Comparison of ENCODE assay signal across 8 cellular contexts in genomic region chr1:24672686-24673085, GRCh38. TPM values are rescaled to one million over a fixed set of nuclear protein-coding genes. Genes with fewer than 3 reads are reported as not detected.
DNase-seq lines count a peak whose midpoint lies in the region; ATAC-seq, FAIRE-seq and TF ChIP-seq lines count a peak whose summit lies in the region.
"Not testable (repeated sequence)": the region's sequence is repeated elsewhere in the genome, so short reads cannot be mapped to it uniquely, and the experiment has no call there.

No MANE protein-coding gene starts in this region.

- not testable (repeated sequence) for H3K4me1 ChIP-seq in KMS-11 (ENCODE audit: low read depth, poor library complexity, severe bottlenecking); GM12878 (ENCODE audit: control insufficient read depth, insufficient read depth, low read length)

- H3K36me3 ChIP-seq in KMS-11 (ENCODE audit: insufficient read depth) (peaks cover 28% of the 10 kb centered on the region), GM12878 (ENCODE audit: control insufficient read depth in 2 of 2, insufficient read depth in 2 of 2, low read length in 1 of 2) (peaks cover 20 to 37% of the 10 kb centered on the region in 2 experiments)

- TF ChIP-seq CTCF in Calu3 (IDR thresholded peaks at IDR 0.05; ENCODE audit: unreplicated experiment); KMS-11 (conservative IDR thresholded peaks at IDR 0.05; ENCODE audit: low read depth, low read length); GM12878 (IDR thresholded peaks at IDR 0.05 in 2 of 3, conservative IDR thresholded peaks at IDR 0.05 in 1 of 3; ENCODE audit: control insufficient read depth in 2 of 3, extremely low read depth in 1 of 3, insufficient read depth in 1 of 3, low read depth in 3 of 3, low read length in 3 of 3); mesothelial cell of epicardium (IDR thresholded peaks at IDR 0.05; ENCODE audit: unreplicated experiment): not testable (repeated sequence)

- H2AFZ ChIP-seq in KMS-11 (ENCODE audit: low read depth); GM12878 (ENCODE audit: control insufficient read depth, low read depth, low read length): not testable (repeated sequence)

- H3K4me2 ChIP-seq in KMS-11; GM12878 (ENCODE audit: control insufficient read depth, insufficient read depth): not testable (repeated sequence)

- in situ Hi-C loops in GM12878 (cut with MboI) = not testable (repeated sequence)

- TF ChIP-seq EP300 in GM12878 (IDR thresholded peaks at IDR 0.05; ENCODE audit: borderline replicate concordance in 1 of 2, control insufficient read depth in 1 of 2, low read depth in 2 of 2, low read length in 2 of 2) = not testable (repeated sequence)

- H3K9me3 ChIP-seq in T-helper 17 cell (ENCODE audit: control insufficient read depth, low read length, poor library complexity, severe bottlenecking); GM12878 (replicated peaks; ENCODE audit: control insufficient read depth, insufficient read depth, low read length): not testable (repeated sequence)

- CTCF ChIA-PET in Calu3 (lab: Charles Lee) = not testable (repeated sequence)
- CTCF ChIA-PET in GM12878 (lab: Yijun Ruan, JAX) = interaction anchor here (0.7 to 2.1 kb wide), 8 partner anchors 9 to 194 kb away, joined by 3 to 7 read pairs (median 4); no protein-coding TSS in a partner anchor

- not testable (repeated sequence) for H3K9me3 Mint-ChIP-seq in Calu3 (ENCODE audit: low read depth, unreplicated experiment); activated T-helper 1 cell treated with anti-CD3 and anti-CD28 coated beads, Interleukin-12 subunit alpha, Interleukin-12 subunit beta, Interleukin-2, Interleukin-4 antibody, amounts not matched to agents 30 ng/mL and 10 ng/mL and 1 ng/mL, durations not matched to agents 14 hours and 24 hours and 36 hours; mesothelial cell of epicardium; stimulated activated effector memory CD8-positive, alpha-beta T cell treated with anti-CD3 and anti-CD28 coated beads, Interleukin-12 subunit alpha, Interleukin-12 subunit beta, amount 100 ng/mL, for 72 hours

- H3K4me3 ChIP-seq in KMS-11 (IDR thresholded peaks at IDR 0.05; ENCODE audit: insufficient read depth, low read depth, low read length); GM12878: not testable (repeated sequence)

- DNase-seq in Calu3; T-helper 17 cell; activated T-helper 1 cell treated with anti-CD3 and anti-CD28 coated beads, Interleukin-12 subunit alpha, Interleukin-12 subunit beta, Interleukin-2, Interleukin-4 antibody, amounts not matched to agents 30 ng/mL and 10 ng/mL and 1 ng/mL, durations not matched to agents 14 hours and 24 hours and 36 hours (ENCODE audit: low spot score); GM12878 (ENCODE audit: low read depth, low spot score); mesothelial cell of epicardium (ENCODE audit: low spot score in 2 of 2, unreplicated experiment in 2 of 2); stimulated activated effector memory CD8-positive, alpha-beta T cell treated with anti-CD3 and anti-CD28 coated beads, Interleukin-12 subunit alpha, Interleukin-12 subunit beta, amount 100 ng/mL, for 72 hours (ENCODE audit: low spot score in 2 of 2): not testable (repeated sequence)
- DNase-seq in fibroblast of gingiva (ENCODE audit: low read depth) = peak; percentile 42

- not testable (repeated sequence) for H3K4me3 Mint-ChIP-seq in Calu3 (ENCODE audit: low read depth, unreplicated experiment); T-helper 17 cell; activated T-helper 1 cell treated with anti-CD3 and anti-CD28 coated beads, Interleukin-12 subunit alpha, Interleukin-12 subunit beta, Interleukin-2, Interleukin-4 antibody, amounts not matched to agents 30 ng/mL and 10 ng/mL and 1 ng/mL, durations not matched to agents 14 hours and 24 hours and 36 hours; mesothelial cell of epicardium; stimulated activated effector memory CD8-positive, alpha-beta T cell treated with anti-CD3 and anti-CD28 coated beads, Interleukin-12 subunit alpha, Interleukin-12 subunit beta, amount 100 ng/mL, for 72 hours

- TF ChIP-seq RAD21 in GM12878 (IDR thresholded peaks at IDR 0.05; ENCODE audit: insufficient read depth, low read depth, low read length) = not testable (repeated sequence)

- 8% methylated on average over 1 of the region's 1 CpG for WGBS in GM12878 (ENCODE audit: insufficient coverage, insufficient replicate concordance, low lambda C conversion rate, missing lambda C conversion rate)

- ATAC-seq in T-helper 17 cell; GM12878; stimulated activated effector memory CD8-positive, alpha-beta T cell treated with anti-CD3 and anti-CD28 coated beads, Interleukin-12 subunit alpha, Interleukin-12 subunit beta, amount 100 ng/mL, for 72 hours: not testable (repeated sequence)

- H4K20me1 ChIP-seq in KMS-11 (ENCODE audit: insufficient read depth); GM12878 (ENCODE audit: control insufficient read depth, insufficient read depth): not testable (repeated sequence)

- not testable (repeated sequence) for H3K27me3 ChIP-seq in KMS-11 (ENCODE audit: insufficient read depth, low read depth); GM12878 (replicated peaks in 1 of 2; ENCODE audit: control insufficient read depth in 2 of 2, insufficient read depth in 2 of 2, low read length in 1 of 2)

- H3K4me1 Mint-ChIP-seq in Calu3 (ENCODE audit: low read depth, unreplicated experiment); T-helper 17 cell; activated T-helper 1 cell treated with anti-CD3 and anti-CD28 coated beads, Interleukin-12 subunit alpha, Interleukin-12 subunit beta, Interleukin-2, Interleukin-4 antibody, amounts not matched to agents 30 ng/mL and 10 ng/mL and 1 ng/mL, durations not matched to agents 14 hours and 24 hours and 36 hours (ENCODE audit: low read depth); mesothelial cell of epicardium; stimulated activated effector memory CD8-positive, alpha-beta T cell treated with anti-CD3 and anti-CD28 coated beads, Interleukin-12 subunit alpha, Interleukin-12 subunit beta, amount 100 ng/mL, for 72 hours: not testable (repeated sequence)

- SMC1A ChIA-PET in GM12878 (lab: Charles Lee; ENCODE audit: uncharacterized antibody, unreplicated experiment) = interaction anchor here (0.7 to 1.0 kb wide), 5 partner anchors 11 to 159 kb away, joined by 3 to 4 read pairs (median 3); no protein-coding TSS in a partner anchor

- POLR2A ChIA-PET in GM12878 (lab: Charles Lee) = not testable (repeated sequence)

- not testable (repeated sequence) for TF ChIP-seq POLR2A in GM12878 (IDR thresholded peaks at IDR 0.05; ENCODE audit: low read depth, low read length)

- FAIRE-seq in GM12878 (lab: Jason Lieb, UNC) = not testable (repeated sequence)

- not testable (repeated sequence) for H3K27ac Mint-ChIP-seq in Calu3 (ENCODE audit: unreplicated experiment)
- H3K27ac Mint-ChIP-seq in T-helper 17 cell (peak overlapping the region; percentile 8), mesothelial cell of epicardium (peak overlapping the region; percentile 37)
- peak overlapping the region; percentile 55 for H3K27ac Mint-ChIP-seq in activated T-helper 1 cell treated with anti-CD3 and anti-CD28 coated beads, Interleukin-12 subunit alpha, Interleukin-12 subunit beta, Interleukin-2, Interleukin-4 antibody, amounts not matched to agents 30 ng/mL and 10 ng/mL and 1 ng/mL, durations not matched to agents 14 hours and 24 hours and 36 hours
- peak overlapping the region; percentile 68 for H3K27ac Mint-ChIP-seq in stimulated activated effector memory CD8-positive, alpha-beta T cell treated with anti-CD3 and anti-CD28 coated beads, Interleukin-12 subunit alpha, Interleukin-12 subunit beta, amount 100 ng/mL, for 72 hours

- H3K27ac ChIP-seq in KMS-11 = peak overlapping the region; percentile 25; the same call in 1 of the 2 replicates
- not testable (repeated sequence) for H3K27ac ChIP-seq in GM12878 (ENCODE audit: control insufficient read depth, insufficient read depth)

- intact Hi-C loops in Calu3 (cut with micrococcal nuclease; ENCODE audit: unreplicated experiment); activated T-helper 1 cell treated with anti-CD3 and anti-CD28 coated beads, Interleukin-12 subunit alpha, Interleukin-12 subunit beta, Interleukin-2, Interleukin-4 antibody, amounts not matched to agents 30 ng/mL and 10 ng/mL and 1 ng/mL, durations not matched to agents 14 hours and 24 hours and 36 hours (cut with micrococcal nuclease); GM12878 (cut with micrococcal nuclease; ENCODE audit: unreplicated experiment): not testable (repeated sequence)

- not testable (repeated sequence) for H3K27me3 Mint-ChIP-seq in Calu3 (ENCODE audit: unreplicated experiment); T-helper 17 cell; activated T-helper 1 cell treated with anti-CD3 and anti-CD28 coated beads, Interleukin-12 subunit alpha, Interleukin-12 subunit beta, Interleukin-2, Interleukin-4 antibody, amounts not matched to agents 30 ng/mL and 10 ng/mL and 1 ng/mL, durations not matched to agents 14 hours and 24 hours and 36 hours (ENCODE audit: insufficient read depth); mesothelial cell of epicardium (ENCODE audit: low read depth)

- BruUV-seq in Calu3 (replicated peaks; lab: Mats Ljungman, UMichigan) (TSS peak; percentile 70), GM12878 (replicated peaks; lab: Mats Ljungman, UMichigan) (TSS peak; percentile 79)

- H3K36me3 Mint-ChIP-seq in Calu3 (ENCODE audit: insufficient read depth, unreplicated experiment) (peaks cover 72% of the 10 kb centered on the region), T-helper 17 cell (ENCODE audit: low read depth) (peaks cover 12% of the 10 kb centered on the region), mesothelial cell of epicardium (peaks cover 58% of the 10 kb centered on the region)
- peaks cover 56% of the 10 kb centered on the region for H3K36me3 Mint-ChIP-seq in activated T-helper 1 cell treated with anti-CD3 and anti-CD28 coated beads, Interleukin-12 subunit alpha, Interleukin-12 subunit beta, Interleukin-2, Interleukin-4 antibody, amounts not matched to agents 30 ng/mL and 10 ng/mL and 1 ng/mL, durations not matched to agents 14 hours and 24 hours and 36 hours (ENCODE audit: low read depth)
- H3K36me3 Mint-ChIP-seq in stimulated activated effector memory CD8-positive, alpha-beta T cell treated with anti-CD3 and anti-CD28 coated beads, Interleukin-12 subunit alpha, Interleukin-12 subunit beta, amount 100 ng/mL, for 72 hours = peaks cover 100% of the 10 kb centered on the region

- RAD21 ChIA-PET in GM12878 (lab: Charles Lee; ENCODE audit: unreplicated experiment) = interaction anchor here (1.9 kb wide), 1 partner anchor 158 kb away, joined by 7 read pairs; no protein-coding TSS in a partner anchor

- not testable (repeated sequence) for H3K79me2 ChIP-seq in KMS-11 (ENCODE audit: insufficient read depth, low read depth); GM12878 (ENCODE audit: control insufficient read depth, insufficient read depth, low read length)

- H3K9ac ChIP-seq in KMS-11; GM12878 (ENCODE audit: control insufficient read depth, insufficient read depth, low read length): not testable (repeated sequence)

RNA-seq across cellular contexts. Expression of gene SRRM1, which starts 29.6 kb away (rescaled TPM):
- total RNA-seq in Calu3 (2022) (122 and 130 TPM in 2 replicates), T-helper 17 cell (100 to 1,000 TPM; 289 to 319 TPM), GM12878 (2014; rRNA removed) (36.8 and 43.1 TPM in 2 replicates), GM12878 (2014; rRNA removed; fragmentation: Illumina TruSeq; extraction: Trizol) (52.3 and 57.3 TPM in 2 replicates), GM12878 (2021) (167 and 176 TPM in 2 replicates), mesothelial cell of epicardium (206 to 219 TPM (median 219 TPM) in 3 replicates)
- total RNA-seq in activated T-helper 1 cell treated with anti-CD3 and anti-CD28 coated beads, Interleukin-12 subunit alpha, Interleukin-12 subunit beta, Interleukin-2, Interleukin-4 antibody, amounts not matched to agents 30 ng/mL and 10 ng/mL and 1 ng/mL, durations not matched to agents 14 hours and 24 hours and 36 hours = 218 and 242 TPM in 2 replicates
- total RNA-seq in GM12878 (2013; cell fraction: nucleolus; rRNA removed) = 304 and 320 TPM in 2 replicates
- polyA plus RNA-seq in GM12878 (2011; ENCODE audit: low read depth) = 37.8 TPM
- polyA plus RNA-seq in GM12878 (2011; rRNA removed) (41.2 and 72.0 TPM in 2 replicates), GM12878 (2014; fragmentation: Illumina TruSeq; extraction: Trizol) (112 and 117 TPM in 2 replicates), GM12878 (2014; fragmentation: Nextera tagmentation; extraction: Ambion mirVana) (100 to 1,000 TPM; 139 to 269 TPM), GM12878 (2014; rRNA removed) (80.4 and 80.9 TPM in 2 replicates), GM12878 (2016; fragmentation: Nextera tagmentation; extraction: Ambion mirVana) (100 to 1,000 TPM; 250 to 285 TPM)
- 40.1 and 60.8 TPM in 2 replicates for polyA plus RNA-seq in GM12878 (2011; cell fraction: cytosol; rRNA removed)
- 113 and 154 TPM in 2 replicates for polyA plus RNA-seq in GM12878 (2011; cell fraction: nucleus; rRNA removed)
- polyA plus RNA-seq in GM12878 (2012) = 62.9 and 69.5 TPM in 2 replicates
- 70.9 and 75.6 TPM in 2 replicates for polyA minus RNA-seq in GM12878 (2011; rRNA and poly(A)+ RNA removed)
- 39.6 and 45.1 TPM in 2 replicates for polyA minus RNA-seq in GM12878 (2011; cell fraction: cytosol; rRNA and poly(A)+ RNA removed)
- polyA minus RNA-seq in GM12878 (2011; cell fraction: nucleus; rRNA and poly(A)+ RNA removed) = 99.5 and 164 TPM in 2 replicates
